ENCODE assay signal across 10 cellular contexts in the genomic region with DNA sequence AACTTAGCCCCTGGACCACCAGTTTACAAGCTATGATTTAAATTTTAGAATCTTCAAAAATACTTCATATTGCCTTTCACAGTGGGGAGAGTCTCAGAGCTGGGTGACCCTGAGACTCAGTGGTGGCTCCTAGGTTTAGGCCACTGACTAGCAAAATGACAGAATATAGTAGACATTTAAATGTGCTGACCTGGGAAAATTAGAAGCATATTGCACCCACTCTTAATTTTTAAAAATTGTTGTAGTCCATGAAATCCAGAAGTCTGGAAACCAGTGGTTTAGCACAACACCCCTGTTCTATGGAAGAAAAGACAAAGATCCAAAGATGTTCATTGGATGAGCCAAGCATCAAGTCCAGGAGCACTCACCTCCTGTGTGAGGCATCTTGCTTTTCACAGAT.
"Had no signal": no experiment of that assay in that cellular context is flagged by ENCODE, and none has a peak within 500 bp of the region (broad histone marks: within the 10 kb centered on the region; RNA-seq: fewer than 3 reads in every experiment).

No MANE protein-coding gene starts in this region.

- H3K4me1 Mint-ChIP-seq: GM23338 had no signal

- H3K4me1 ChIP-seq: HAP-1 had no signal

- H3K36me3 ChIP-seq: HAP-1 had no signal

- H3K27ac ChIP-seq: GM23248 had no signal

- H3K9me3 ChIP-seq: HAP-1 had no signal

- H3K4me3 ChIP-seq: GM23248, GM23338, HAP-1 had no signal

- H3K4me3 Mint-ChIP-seq: GM23338, H9, HFFc6 had no signal

- H3K9ac ChIP-seq: GM23248 had no signal

- H3K27ac Mint-ChIP-seq: GM23338, H9, HFFc6 had no signal

- H2AFZ ChIP-seq: GM23248, GM23338 had no signal

- DNase-seq: GM23248, GOT3, H7, H9, HCEC 1CT, HFFc6 had no signal

- FAIRE-seq: H1 had no signal

- H3K4me2 ChIP-seq: GM23338 had no signal

- H3K9me3 Mint-ChIP-seq: GM23338, H9, HFFc6 had no signal

- ATAC-seq: GM23338, HCT116 had no signal
